1 cellular context compared by ENCODE assay signal in the genomic region with DNA sequence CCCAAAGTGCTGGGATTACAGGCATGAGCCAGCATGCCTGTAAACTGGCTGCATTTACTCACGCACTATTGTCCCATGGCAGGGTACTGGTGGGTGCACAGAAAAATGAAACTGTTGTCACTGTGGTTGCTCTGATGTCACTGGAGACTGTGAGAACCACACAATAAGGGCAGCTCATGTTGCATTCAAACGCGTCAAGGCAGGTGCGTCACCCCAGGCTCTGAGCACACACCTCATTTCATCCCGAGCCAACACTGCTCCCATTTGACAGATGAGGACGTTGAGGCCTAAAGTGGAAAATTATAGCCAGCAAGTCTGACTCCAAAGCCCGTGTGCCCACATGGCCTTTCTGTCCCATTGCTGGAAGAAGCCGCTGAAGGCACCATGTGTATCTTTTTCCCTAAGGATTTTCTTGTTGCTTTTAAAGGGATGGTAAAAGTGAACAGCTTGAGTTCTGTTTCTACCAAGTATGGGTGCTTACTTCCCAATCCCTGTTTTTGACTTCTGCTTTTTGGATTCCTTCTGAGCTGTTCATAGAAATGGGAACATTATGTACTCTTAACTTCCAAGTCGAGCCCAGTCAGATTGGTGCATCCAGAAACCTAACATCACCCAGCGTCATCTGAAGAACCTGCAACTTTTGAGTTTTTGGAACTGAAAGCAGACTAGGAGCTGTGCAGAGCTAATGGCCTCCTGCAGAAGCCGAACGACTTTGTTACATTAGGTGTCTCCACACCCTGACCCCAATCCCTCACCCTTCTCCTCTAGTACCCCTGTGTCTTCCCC.
TF ChIP-seq lines count a peak whose summit lies in the region.

No MANE protein-coding gene starts in this region.

TF ChIP-seq in GM23338, 12 proteins besides CTCF, POLR2A, EP300 and RAD21 (continued from another document):
- no peak for TF ChIP-seq REST (IDR thresholded peaks at IDR 0.05; ENCODE audit: unreplicated experiment)
- TF ChIP-seq ZNF114 (CRISPR knock-in tag; IDR thresholded peaks at IDR 0.05), result no peak
- no peak for TF ChIP-seq JUNB (IDR thresholded peaks at IDR 0.05; ENCODE audit: unreplicated experiment)
- TF ChIP-seq ZNF331 (CRISPR knock-in tag; IDR thresholded peaks at IDR 0.05; ENCODE audit: low read depth), result no peak
